In genomic region chr16:6558133-6558532, GRCh38 we compare ENCODE assay signal across 2 cellular contexts.
A peak's percentile ranks its signal among the peaks of the same experiment; 100 is the strongest.
TF ChIP-seq lines count a peak whose summit lies in the region.

No MANE protein-coding gene starts in this region.

TF ChIP-seq in GM23338, 12 proteins besides CTCF, POLR2A, EP300 and RAD21 (continued from another document):
- TF ChIP-seq ZNF462 (CRISPR knock-in tag; IDR thresholded peaks at IDR 0.05) = peak; percentile 65; the same call in 1 of the 2 replicates
- no peak for TF ChIP-seq EZH2 (IDR thresholded peaks at IDR 0.05; ENCODE audit: low read depth, unreplicated experiment)
TF ChIP-seq in GM23338: peak in this region for 2.

TF ChIP-seq in neural cell, 6 proteins besides CTCF, POLR2A, EP300 and RAD21 (continued from another document):
- peak; percentile 48 for TF ChIP-seq REST (IDR thresholded peaks at IDR 0.05; ENCODE audit: borderline replicate concordance)
- peak; percentile 36 for TF ChIP-seq POLR2AphosphoS5 (IDR thresholded peaks at IDR 0.05)
